In the genomic region with DNA sequence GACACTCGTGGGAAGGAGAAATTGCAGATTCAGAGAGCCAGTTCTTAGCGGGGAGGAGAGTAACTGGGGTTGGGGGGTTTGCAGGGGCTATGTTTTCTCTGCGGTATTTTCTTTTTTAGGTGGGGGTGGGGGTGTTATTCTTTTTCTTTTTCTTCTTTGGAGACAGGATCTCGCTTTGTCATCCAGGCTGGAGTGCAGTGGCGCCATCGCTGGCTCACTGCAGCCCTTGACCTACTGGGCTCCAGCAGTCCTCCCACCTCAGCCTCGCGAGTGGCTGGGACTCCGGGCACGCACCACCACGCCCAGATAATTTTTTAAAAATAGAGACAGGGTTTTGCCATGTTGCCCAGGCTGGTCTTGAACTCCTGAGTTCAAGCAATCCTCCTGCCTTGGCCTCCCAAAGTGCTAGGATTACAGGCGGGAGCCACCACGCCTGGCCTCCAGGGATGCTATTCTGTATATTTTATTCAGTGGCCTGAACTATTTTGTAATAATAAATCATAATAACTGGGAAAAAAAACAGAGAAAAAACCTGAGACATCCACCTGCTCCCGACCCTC, we compare ENCODE assay signal across 17 cellular contexts. TPM values are rescaled to one million over a fixed set of nuclear protein-coding genes. Genes with fewer than 3 reads are reported as not detected.
DNase-seq lines count a peak whose midpoint lies in the region; ATAC-seq, FAIRE-seq and TF ChIP-seq lines count a peak whose summit lies in the region.
"Had no signal": no experiment of that assay in that cellular context is flagged by ENCODE, and none has a peak within 500 bp of the region (broad histone marks: within the 10 kb centered on the region; RNA-seq: fewer than 3 reads in every experiment).

No MANE protein-coding gene starts in this region.

- no peaks in the 10 kb centered on the region for H4K20me1 ChIP-seq in BLaER1 treated with 17β-estradiol and CSF1 and Interleukin-3, amounts not matched to agents 10 nM and 100 nM
- no peaks in the 10 kb centered on the region for H4K20me1 ChIP-seq in H1 (replicated peaks in 1 of 2; ENCODE audit: control insufficient read depth in 1 of 2, insufficient read depth in 2 of 2, low read length in 2 of 2)
- no peaks in the 10 kb centered on the region for H4K20me1 ChIP-seq in neural progenitor cell (ENCODE audit: low read depth)

- WGBS in H1 (ENCODE audit: extremely low coverage in 1 of 2, insufficient coverage in 1 of 2, insufficient read length in 1 of 2, insufficient replicate concordance in 2 of 2, low coverage in 1 of 2, low lambda C conversion rate in 2 of 2, missing lambda C conversion rate in 1 of 2), 2 experiments, result 88% methylated on average over 14 of the region's 14 CpGs; no CpG with 5 or more reads in 1 of the 2 experiments
- 80 to 85% methylated on average over 14 of the region's 14 CpGs for WGBS in upper lobe of left lung, 2 donors

- CTCF ChIA-PET in Panc1 (lab: Charles Lee), result interaction anchor here (0.6 kb wide), 1 partner anchor 14 kb away, joined by 3 read pairs; no protein-coding TSS in a partner anchor
- CTCF ChIA-PET in H1 (lab: Charles Lee; ENCODE audit: partially characterized antibody), result interaction anchor here (1.0 to 1.2 kb wide), 3 partner anchors 8 to 9 kb away, joined by 3 to 6 read pairs (median 3); no protein-coding TSS in a partner anchor
- CTCF ChIA-PET in A673 (lab: Charles Lee), result no interaction called here

- peaks cover 37 to 95% (median 69%) of the 10 kb centered on the region in 10 experiments for H3K4me1 ChIP-seq in BLaER1 treated with 17β-estradiol and CSF1 and Interleukin-3, amounts not matched to agents 10 nM and 100 nM
- H3K4me1 ChIP-seq in Panc1 (ENCODE audit: control insufficient read depth, insufficient read depth, low read length), result peaks cover 7% of the 10 kb centered on the region
- peaks cover 0 to 5% (median 2%) of the 10 kb centered on the region in 4 experiments; a peak in 3 of 7 replicates for H3K4me1 ChIP-seq in H1 (replicated peaks in 1 of 4; ENCODE audit: control insufficient read depth in 3 of 4, insufficient read depth in 4 of 4, low read length in 3 of 4)
- peaks cover 7% of the 10 kb centered on the region for H3K4me1 ChIP-seq in neural progenitor cell
- H3K4me1 ChIP-seq in upper lobe of left lung, result peaks cover 0 to 7% (median 2%) of the 10 kb centered on the region in 4 donors
- peaks cover 3% of the 10 kb centered on the region for H3K4me1 ChIP-seq in A673 (ENCODE audit: insufficient read depth, low read length, poor library complexity, severe bottlenecking)
- peaks cover 4% of the 10 kb centered on the region for H3K4me1 ChIP-seq in mucosa of descending colon (ENCODE audit: low read depth)
- H3K4me1 ChIP-seq: colonic mucosa had no signal

- no peak overlapping the region for H4K5ac ChIP-seq in H1 (ENCODE audit: insufficient read length, low read depth, low read length)

- 0 out of 2 replicates have a peak overlapping the region, but pooled peaks have one; percentile 6 for H2AFZ ChIP-seq in H1 (ENCODE audit: low read length)
- H2AFZ ChIP-seq in neural progenitor cell (replicated peaks), result peak overlapping the region; percentile 14

- no peak overlapping the region for H3K56ac ChIP-seq in H1 (replicated peaks; ENCODE audit: insufficient read length, low read depth, low read length)

- intact Hi-C loops in Panc1 (cut with micrococcal nuclease; ENCODE audit: unreplicated experiment), result no loop called here
- intact Hi-C loops in A673 (cut with micrococcal nuclease; ENCODE audit: unreplicated experiment), result no loop called here
- intact Hi-C loops in mucosa of descending colon (cut with DNase I, micrococcal nuclease), result no loop called here

- TF ChIP-seq EP300 in H1 (IDR thresholded peaks at IDR 0.05; ENCODE audit: borderline replicate concordance in 1 of 2, low read depth in 2 of 2, low read length in 2 of 2), result no peak
- no peak for TF ChIP-seq EP300 in upper lobe of left lung (IDR thresholded peaks at IDR 0.05)

- no peaks in the 10 kb centered on the region for H3K36me3 ChIP-seq in BLaER1 treated with 17β-estradiol and CSF1 and Interleukin-3, amounts not matched to agents 10 nM and 100 nM
- H3K36me3 ChIP-seq in Panc1 (ENCODE audit: control insufficient read depth, insufficient read depth, low read length), result no peaks in the 10 kb centered on the region
- H3K36me3 ChIP-seq in H1 (ENCODE audit: control insufficient read depth in 2 of 4, insufficient read depth in 4 of 4, low read length in 3 of 4), result no peaks in the 10 kb centered on the region
- H3K36me3 ChIP-seq in neural progenitor cell, result no peaks in the 10 kb centered on the region
- H3K36me3 ChIP-seq in upper lobe of left lung, result no peaks in the 10 kb centered on the region
- H3K36me3 ChIP-seq in A673 (ENCODE audit: insufficient read depth, low read length, poor library complexity, severe bottlenecking), result no peaks in the 10 kb centered on the region
- H3K36me3 ChIP-seq in mucosa of descending colon (ENCODE audit: low read depth), result no peaks in the 10 kb centered on the region
- H3K36me3 ChIP-seq: colonic mucosa had no signal

- no peak overlapping the region for H2BK120ac ChIP-seq in H1 (replicated peaks; ENCODE audit: low read depth, low read length)

- peak overlapping the region; percentile 23 to 87 (median 82); a peak in 21 of 22 replicates for H3K4me2 ChIP-seq in BLaER1 treated with 17β-estradiol and CSF1 and Interleukin-3, amounts not matched to agents 10 nM and 100 nM
- H3K4me2 ChIP-seq in H1 (ENCODE audit: insufficient read depth in 1 of 2, low read depth in 2 of 2, low read length in 2 of 2), result no peak overlapping the region
- no peak overlapping the region for H3K4me2 ChIP-seq in neural progenitor cell

- H3K27ac Mint-ChIP-seq in neural progenitor cell, result peak overlapping the region; percentile 43
- H3K27ac Mint-ChIP-seq: activated CD4-positive, alpha-beta T cell treated with anti-CD3 and anti-CD28 coated beads for 36 hours; activated naive CD4-positive, alpha-beta T cell treated with anti-CD3 and anti-CD28 coated beads, Interleukin-2, amount 50 U/mL, for 24 hours had no signal

- DNase-seq in Panc1 (ENCODE audit: low read depth, low spot score), result no peak
- no peak for DNase-seq in H1 (ENCODE audit: low read depth in 1 of 2, low spot score in 2 of 2)
- DNase-seq in neural progenitor cell (ENCODE audit: low spot score), result no peak
- DNase-seq in upper lobe of left lung, result no peak
- no peak for DNase-seq in A673 (ENCODE audit: low spot score)
- no peak for DNase-seq in NCI-H128 (lab: John Stamatoyannopoulos, UW; ENCODE audit: unreplicated experiment)
- DNase-seq in mucosa of descending colon, result no peak
- DNase-seq: activated CD4-positive, alpha-beta T cell treated with anti-CD3 and anti-CD28 coated beads for 36 hours; colonic mucosa; GDM1; glutamatergic neuron; NCI-H1930; stimulated activated CD4-positive, alpha-beta T cell treated with anti-CD3 and anti-CD28 coated beads, Interleukin-15, amount 100 ng/mL, for 24 hours had no signal

- TF ChIP-seq POLR2A in H1 (IDR thresholded peaks at IDR 0.05; ENCODE audit: control extremely low read depth in 1 of 2, low read depth in 2 of 2, low read length in 2 of 2), result no peak
- TF ChIP-seq POLR2A in upper lobe of left lung (IDR thresholded peaks at IDR 0.05), result no peak

- H2BK5ac ChIP-seq in H1 (ENCODE audit: low read depth, low read length), result no peak overlapping the region

- no peaks in the 10 kb centered on the region for H3K9me3 Mint-ChIP-seq in neural progenitor cell
- H3K9me3 Mint-ChIP-seq: activated naive CD4-positive, alpha-beta T cell treated with anti-CD3 and anti-CD28 coated beads, Interleukin-2, amount 50 U/mL, for 24 hours had no signal

- H3K9me3 ChIP-seq in BLaER1 treated with 17β-estradiol and CSF1 and Interleukin-3, amounts not matched to agents 10 nM and 100 nM (replicated peaks in 1 of 11), result no peaks in the 10 kb centered on the region
- H3K9me3 ChIP-seq in Panc1 (ENCODE audit: control insufficient read depth, insufficient read depth, low read depth, low read length) (no peaks in the 10 kb centered on the region), H1 (ENCODE audit: insufficient read depth in 2 of 2, low read depth in 1 of 2, low read length in 1 of 2) (no peaks in the 10 kb centered on the region), neural progenitor cell (ENCODE audit: low read depth) (no peaks in the 10 kb centered on the region), upper lobe of left lung (no peaks in the 10 kb centered on the region), A673 (ENCODE audit: low read depth, low read length, poor library complexity, severe bottlenecking) (no peaks in the 10 kb centered on the region), mucosa of descending colon (no peaks in the 10 kb centered on the region)
- H3K9me3 ChIP-seq: colonic mucosa had no signal

- no peak overlapping the region; the same call in 1 of the 2 replicates for H2BK20ac ChIP-seq in H1 (ENCODE audit: low read length)

- H3K23ac ChIP-seq in H1 (ENCODE audit: insufficient read length), result no peak overlapping the region

- no peak overlapping the region for H3K14ac ChIP-seq in H1 (ENCODE audit: insufficient read length)

- no peak overlapping the region for H4K91ac ChIP-seq in H1 (replicated peaks; ENCODE audit: insufficient read length, low read length)

- no peak overlapping the region for H3K18ac ChIP-seq in H1 (ENCODE audit: extremely low read depth, low read length)

- BruUV-seq in Panc1 (replicated peaks; lab: Mats Ljungman, UMichigan) (no TSS peak), A673 (replicated peaks; lab: Mats Ljungman, UMichigan) (no TSS peak)

- H3K27ac ChIP-seq in BLaER1 treated with 17β-estradiol and CSF1 and Interleukin-3, amounts not matched to agents 10 nM and 100 nM, result peak overlapping the region in 5 of 11 experiments; percentile 34 to 58 (median 49); a peak in 9 of 22 replicates
- H3K27ac ChIP-seq in Panc1 (ENCODE audit: low read length) (peak overlapping the region; percentile 37; the same call in 1 of the 2 replicates), H1 (ENCODE audit: low read depth, low read length) (no peak overlapping the region), neural progenitor cell (no peak overlapping the region), upper lobe of left lung (no peak overlapping the region), A673 (ENCODE audit: low read depth, low read length, poor library complexity, severe bottlenecking) (no peak overlapping the region)
- H3K27ac ChIP-seq: colonic mucosa had no signal

- peaks cover 4% of the 10 kb centered on the region for H3K27me3 Mint-ChIP-seq in neural progenitor cell (ENCODE audit: insufficient read depth, low read depth)
- H3K27me3 Mint-ChIP-seq: activated naive CD4-positive, alpha-beta T cell treated with anti-CD3 and anti-CD28 coated beads, Interleukin-2, amount 50 U/mL, for 24 hours had no signal

- no peak for FAIRE-seq in H1 (lab: Jason Lieb, UNC)
- FAIRE-seq: TTC549 had no signal

- H3K36me3 Mint-ChIP-seq in neural progenitor cell, result no peaks in the 10 kb centered on the region
- H3K36me3 Mint-ChIP-seq: activated naive CD4-positive, alpha-beta T cell treated with anti-CD3 and anti-CD28 coated beads, Interleukin-2, amount 50 U/mL, for 24 hours; CD14-positive monocyte had no signal

- TF ChIP-seq CTCF in Panc1 (IDR thresholded peaks at IDR 0.05) (no peak), H1 (IDR thresholded peaks at IDR 0.05; ENCODE audit: control extremely low read depth in 1 of 3, insufficient read depth in 1 of 3, low read depth in 1 of 3, low read length in 3 of 3) (no peak), neural progenitor cell (IDR thresholded peaks at IDR 0.05) (no peak), upper lobe of left lung (IDR thresholded peaks at IDR 0.05) (no peak), A673 (conservative IDR thresholded peaks at IDR 0.05; ENCODE audit: low read depth, low read length) (no peak), mucosa of descending colon (IDR thresholded peaks at IDR 0.05) (no peak)

- H3K4ac ChIP-seq in H1 (replicated peaks; ENCODE audit: insufficient read length, low read depth, low read length), result no peak overlapping the region

- H3K4me1 Mint-ChIP-seq in neural progenitor cell, result peaks cover 22% of the 10 kb centered on the region
- H3K4me1 Mint-ChIP-seq: activated CD4-positive, alpha-beta T cell treated with anti-CD3 and anti-CD28 coated beads for 36 hours; activated naive CD4-positive, alpha-beta T cell treated with anti-CD3 and anti-CD28 coated beads, Interleukin-2, amount 50 U/mL, for 24 hours had no signal

- H2BK15ac ChIP-seq in H1 (ENCODE audit: low read length), result no peak overlapping the region

- H3K79me1 ChIP-seq in H1 (ENCODE audit: low read depth, low read length), result no peaks in the 10 kb centered on the region

- POLR2A ChIA-PET in Panc1 (lab: Charles Lee) (interaction anchor here (0.6 kb wide), 1 partner anchor 83 kb away, joined by 3 read pairs; no protein-coding TSS in a partner anchor), H1 (lab: Charles Lee; ENCODE audit: partially characterized antibody) (interaction anchor here (0.8 to 3.3 kb wide), 5 partner anchors 16 to 77 kb away, joined by 3 to 12 read pairs (median 4); partner anchors contain the start of gene SNAI1), A673 (lab: Charles Lee; ENCODE audit: low non-redundant PET) (no interaction called here)

- H3K27me3 ChIP-seq in BLaER1 treated with 17β-estradiol and CSF1 and Interleukin-3, amounts not matched to agents 10 nM and 100 nM, result no peaks in the 10 kb centered on the region
- H3K27me3 ChIP-seq in Panc1 (ENCODE audit: control insufficient read depth, insufficient read depth, low read length) (no peaks in the 10 kb centered on the region), H1 (replicated peaks in 1 of 4; ENCODE audit: control insufficient read depth in 3 of 4, extremely low read depth in 1 of 4, insufficient read depth in 3 of 4, low read length in 3 of 4) (peaks cover 0 to 2% (median 0%) of the 10 kb centered on the region in 4 experiments; a peak in 1 of 7 replicates), neural progenitor cell (no peaks in the 10 kb centered on the region), upper lobe of left lung (no peaks in the 10 kb centered on the region), A673 (replicated peaks; ENCODE audit: insufficient read depth, low read depth, low read length, poor library complexity) (no peaks in the 10 kb centered on the region)
- H3K27me3 ChIP-seq: colonic mucosa had no signal

- H3K79me2 ChIP-seq in H1 (ENCODE audit: control insufficient read depth in 1 of 2, insufficient read depth in 2 of 2, low read length in 2 of 2), result no peaks in the 10 kb centered on the region
- H3K79me2 ChIP-seq in neural progenitor cell (ENCODE audit: low read depth), result no peaks in the 10 kb centered on the region

- no peak overlapping the region for H4K8ac ChIP-seq in H1 (ENCODE audit: extremely low read depth, insufficient read depth, low read length)

- H3F3A ChIP-seq in neural progenitor cell (ENCODE audit: low read depth), result peaks cover 7% of the 10 kb centered on the region

- H2BK12ac ChIP-seq in H1 (ENCODE audit: low read depth, low read length), result no peak overlapping the region

- H3K4me3 Mint-ChIP-seq in neural progenitor cell, result no peak overlapping the region
- H3K4me3 Mint-ChIP-seq: activated CD4-positive, alpha-beta T cell treated with anti-CD3 and anti-CD28 coated beads for 36 hours; activated naive CD4-positive, alpha-beta T cell treated with anti-CD3 and anti-CD28 coated beads, Interleukin-2, amount 50 U/mL, for 24 hours; CD14-positive monocyte had no signal

- no peak overlapping the region for H3K4me3 ChIP-seq in BLaER1 treated with 17β-estradiol and CSF1 and Interleukin-3, amounts not matched to agents 10 nM and 100 nM
- H3K4me3 ChIP-seq in Panc1 (ENCODE audit: low read depth in 2 of 2, low read length in 2 of 2) (no peak overlapping the region), H1 (ENCODE audit: extremely low read depth in 1 of 4, insufficient read depth in 2 of 4, low read depth in 3 of 4, low read length in 4 of 4) (no peak overlapping the region), neural progenitor cell (no peak overlapping the region), upper lobe of left lung (no peak overlapping the region), A673 (ENCODE audit: low read depth, low read length, poor library complexity, severe bottlenecking) (no peak overlapping the region), mucosa of descending colon (no peak overlapping the region)
- H3K4me3 ChIP-seq: colonic mucosa had no signal

- in situ Hi-C loops in Panc1 (cut with HindIII; ENCODE audit: low pct_unique_long_range_greater_than_20kb, low sequenced_read_pairs), result no loop called here

- no peak for TF ChIP-seq RAD21 in H1 (IDR thresholded peaks at IDR 0.05 in 1 of 2, conservative IDR thresholded peaks at IDR 0.05 in 1 of 2; ENCODE audit: low read depth in 2 of 2, low read length in 2 of 2)

- ATAC-seq in Panc1, result no peak
- ATAC-seq in upper lobe of left lung (ENCODE audit: low FRiP score in 2 of 2), result no peak
- no peak for ATAC-seq in mucosa of descending colon
- ATAC-seq: activated CD4-positive, alpha-beta T cell treated with anti-CD3 and anti-CD28 coated beads for 36 hours had no signal

- no peaks in the 10 kb centered on the region for H3K23me2 ChIP-seq in H1 (ENCODE audit: low read depth, low read length)

- H3K9ac ChIP-seq in BLaER1 treated with 17β-estradiol and CSF1 and Interleukin-3, amounts not matched to agents 10 nM and 100 nM, result peak overlapping the region in 7 of 11 experiments; percentile 32 to 60 (median 50); a peak in 10 of 22 replicates
- H3K9ac ChIP-seq in H1 (replicated peaks in 1 of 4; ENCODE audit: extremely low read depth in 1 of 4, low read depth in 3 of 4, low read length in 3 of 4), result no peak overlapping the region
- H3K9ac ChIP-seq in neural progenitor cell, result no peak overlapping the region

- no peak overlapping the region for H2AK5ac ChIP-seq in H1 (ENCODE audit: low read depth, low read length)

RNA-seq across cellular contexts. Expression of gene UBE2V1, which starts 57.3 kb away (rescaled TPM):
- total RNA-seq in Panc1 (2021; ENCODE audit: unreplicated experiment) (115 TPM), neural progenitor cell (ENCODE audit: low replicate concordance) (121 and 143 TPM in 2 replicates), upper lobe of left lung (100 to 1,000 TPM in 1 of 6 donors, 10 to 100 TPM in 5; 50.3 to 116 (median 69.9) TPM), A673 (2021) (169 and 203 TPM in 2 replicates), mucosa of descending colon (10 to 100 TPM; 90.1 to 94.4 (median 94.1) TPM)
- polyA plus RNA-seq in Panc1 (2012; ENCODE audit: insufficient read length), result 54.8 TPM
- total RNA-seq in H1 (2021; fragmentation: NEBNext Ultra II Directional; extraction: Animal tissue kit (Norgen Biotek cat#: 25700)), result 184 and 185 TPM in 2 replicates
- 131 and 141 TPM in 2 replicates for polyA plus RNA-seq in H1 (2011; rRNA removed)
- 114 TPM for polyA plus RNA-seq in H1 (2011; cell fraction: cytosol; rRNA removed)
- polyA plus RNA-seq in H1 (2011; cell fraction: nucleus; rRNA removed), result 64.5 TPM
- polyA plus RNA-seq in H1 (2012, experiment 1 of 2), result 130 to 225 TPM (median 146 TPM) in 4 replicates
- 129 TPM for polyA plus RNA-seq in H1 (2012, experiment 2 of 2)
- polyA plus RNA-seq in H1 (2013, experiment 1 of 2), result 239 TPM
- polyA plus RNA-seq in H1 (2013, experiment 2 of 2), result 238 TPM
- polyA minus RNA-seq in H1 (2011; rRNA and poly(A)+ RNA removed), result 96.4 and 107 TPM in 2 replicates
- 47.3 TPM for polyA minus RNA-seq in H1 (2011; cell fraction: cytosol; rRNA and poly(A)+ RNA removed)
- 89.1 TPM for polyA minus RNA-seq in H1 (2011; cell fraction: nucleus; rRNA and poly(A)+ RNA removed)

Comparison
In these comparisons a context has a peak if more than half of its experiments do, and no peak if none do; other contexts are left out.
1. H3K4me2 ChIP-seq: peak in BLaER1 treated with 17β-estradiol and CSF1 and Interleukin-3, amounts not matched to agents 10 nM and 100 nM (11 of 11); none in H1 (0 of 2) and neural progenitor cell (single experiment).
2. H3K9ac ChIP-seq: peak in BLaER1 treated with 17β-estradiol and CSF1 and Interleukin-3, amounts not matched to agents 10 nM and 100 nM (7 of 11); none in H1 (0 of 4) and neural progenitor cell (single experiment).